In the genomic region with DNA sequence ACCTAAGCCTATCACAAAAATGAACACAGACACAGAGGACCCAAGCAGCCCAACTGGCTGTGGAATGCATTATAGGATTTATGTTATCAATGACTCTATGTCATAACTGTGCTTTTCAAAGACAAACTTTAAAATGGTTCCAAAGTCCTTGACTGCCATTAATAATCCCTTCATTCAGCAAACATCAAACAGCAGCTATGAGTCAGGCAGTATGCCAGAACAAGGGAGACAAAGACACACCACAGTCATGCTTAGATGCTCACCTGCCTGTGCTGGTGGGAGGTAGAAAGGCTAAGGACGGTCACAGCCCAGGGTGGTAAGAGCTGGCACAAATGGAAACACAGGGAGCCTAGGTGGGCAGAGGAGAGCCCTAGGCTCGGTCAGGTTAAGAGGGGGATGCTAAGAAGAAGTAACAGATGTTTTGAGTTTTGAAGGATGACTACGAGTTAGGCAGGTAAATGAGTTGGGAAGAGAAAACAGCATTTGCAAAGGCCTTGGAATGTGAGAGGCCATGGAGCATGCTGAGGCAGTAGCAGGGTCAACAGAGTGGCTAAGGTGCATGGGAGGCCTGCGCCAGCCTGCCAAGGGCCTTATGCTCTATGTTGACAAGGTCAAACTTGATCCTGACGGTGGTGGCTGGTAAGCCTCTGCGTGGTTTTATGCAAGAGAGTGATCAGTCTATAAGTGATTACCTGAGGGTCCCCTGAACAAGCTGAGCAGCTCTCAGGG, we compare ENCODE assay signal across 1 cellular context.
TF ChIP-seq lines count a peak whose summit lies in the region.

No MANE protein-coding gene starts in this region.

TF ChIP-seq in HepG2, 621 proteins besides CTCF, POLR2A, EP300 and RAD21 (continued from another document and continues in another):
- TF ChIP-seq, protein P1, sequence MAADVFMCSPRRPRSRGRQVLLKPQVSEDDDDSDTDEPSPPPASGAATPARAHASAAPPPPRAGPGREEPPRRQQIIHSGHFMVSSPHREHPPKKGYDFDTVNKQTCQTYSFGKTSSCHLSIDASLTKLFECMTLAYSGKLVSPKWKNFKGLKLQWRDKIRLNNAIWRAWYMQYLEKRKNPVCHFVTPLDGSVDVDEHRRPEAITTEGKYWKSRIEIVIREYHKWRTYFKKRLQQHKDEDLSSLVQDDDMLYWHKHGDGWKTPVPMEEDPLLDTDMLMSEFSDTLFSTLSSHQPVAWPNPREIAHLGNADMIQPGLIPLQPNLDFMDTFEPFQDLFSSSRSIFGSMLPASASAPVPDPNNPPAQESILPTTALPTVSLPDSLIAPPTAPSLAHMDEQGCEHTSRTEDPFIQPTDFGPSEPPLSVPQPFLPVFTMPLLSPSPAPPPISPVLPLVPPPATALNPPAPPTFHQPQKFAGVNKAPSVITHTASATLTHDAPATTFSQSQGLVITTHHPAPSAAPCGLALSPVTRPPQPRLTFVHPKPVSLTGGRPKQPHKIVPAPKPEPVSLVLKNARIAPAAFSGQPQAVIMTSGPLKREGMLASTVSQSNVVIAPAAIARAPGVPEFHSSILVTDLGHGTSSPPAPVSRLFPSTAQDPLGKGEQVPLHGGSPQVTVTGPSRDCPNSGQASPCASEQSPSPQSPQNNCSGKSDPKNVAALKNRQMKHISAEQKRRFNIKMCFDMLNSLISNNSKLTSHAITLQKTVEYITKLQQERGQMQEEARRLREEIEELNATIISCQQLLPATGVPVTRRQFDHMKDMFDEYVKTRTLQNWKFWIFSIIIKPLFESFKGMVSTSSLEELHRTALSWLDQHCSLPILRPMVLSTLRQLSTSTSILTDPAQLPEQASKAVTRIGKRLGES (CRISPR knock-in tag; IDR thresholded peaks at IDR 0.05; ENCODE audit: borderline replicate concordance), result no peak
- TF ChIP-seq PHF20 (CRISPR knock-in tag; IDR thresholded peaks at IDR 0.05) (no peak), CCDC6 (CRISPR knock-in tag; IDR thresholded peaks at IDR 0.05) (no peak), TMF1 (CRISPR knock-in tag; IDR thresholded peaks at IDR 0.05; ENCODE audit: low read depth) (no peak), NFYC (CRISPR knock-in tag; IDR thresholded peaks at IDR 0.05) (no peak), ZNF614 (CRISPR knock-in tag; IDR thresholded peaks at IDR 0.05; ENCODE audit: borderline replicate concordance) (no peak), ZNF672 (CRISPR knock-in tag; IDR thresholded peaks at IDR 0.05) (no peak), ISX (CRISPR knock-in tag; conservative IDR thresholded peaks at IDR 0.05) (no peak), ZFP41 (CRISPR knock-in tag; IDR thresholded peaks at IDR 0.05; ENCODE audit: borderline replicate concordance) (no peak), HNRNPH1 (optimal IDR thresholded peaks at IDR 0.05; ENCODE audit: low read depth, low read length) (no peak), CBX1 (IDR thresholded peaks at IDR 0.05; ENCODE audit: low read depth) (no peak), JARID2 (CRISPR knock-in tag; IDR thresholded peaks at IDR 0.05; ENCODE audit: insufficient replicate concordance) (no peak), ZNF776 (CRISPR knock-in tag; IDR thresholded peaks at IDR 0.05) (no peak), ZMAT3 (CRISPR knock-in tag; conservative IDR thresholded peaks at IDR 0.05) (no peak), ZNF12 (CRISPR knock-in tag; IDR thresholded peaks at IDR 0.05) (peak; percentile 5; the same call in 1 of the 2 replicates), ZSCAN21 (CRISPR knock-in tag; IDR thresholded peaks at IDR 0.05; ENCODE audit: borderline replicate concordance) (no peak), TEAD2 (CRISPR knock-in tag; IDR thresholded peaks at IDR 0.05) (no peak), ETV5 (CRISPR knock-in tag; IDR thresholded peaks at IDR 0.05; ENCODE audit: borderline replicate concordance) (no peak; the same call in 1 of the 2 replicates), ZNF720 (CRISPR knock-in tag; IDR thresholded peaks at IDR 0.05) (no peak), ZNF772 (CRISPR knock-in tag; IDR thresholded peaks at IDR 0.05) (no peak), ZC3H13 (CRISPR knock-in tag; IDR thresholded peaks at IDR 0.05) (no peak), STAT5B (CRISPR knock-in tag; IDR thresholded peaks at IDR 0.05) (no peak), ZNF543 (CRISPR knock-in tag; IDR thresholded peaks at IDR 0.05) (no peak), MEIS1 (CRISPR knock-in tag; IDR thresholded peaks at IDR 0.05; ENCODE audit: borderline replicate concordance) (no peak), FOXJ3 (CRISPR knock-in tag; IDR thresholded peaks at IDR 0.05; ENCODE audit: borderline replicate concordance) (no peak), NKX3-1 (CRISPR knock-in tag; IDR thresholded peaks at IDR 0.05) (no peak), BRD4 (CRISPR knock-in tag; IDR thresholded peaks at IDR 0.05) (no peak), BRCA1 (CRISPR knock-in tag; IDR thresholded peaks at IDR 0.05) (no peak), MED8 (CRISPR knock-in tag; IDR thresholded peaks at IDR 0.05; ENCODE audit: insufficient replicate concordance) (no peak), FOXC1 (CRISPR knock-in tag; IDR thresholded peaks at IDR 0.05; ENCODE audit: borderline replicate concordance) (no peak), TCF7L2 (IDR thresholded peaks at IDR 0.05; ENCODE audit: low read depth, low read length) (no peak), ZNF616 (CRISPR knock-in tag; IDR thresholded peaks at IDR 0.05; ENCODE audit: low read depth) (no peak), ZNF7 (CRISPR knock-in tag; IDR thresholded peaks at IDR 0.05) (no peak), ATF7-NPFF (CRISPR knock-in tag; IDR thresholded peaks at IDR 0.05; ENCODE audit: low read depth) (no peak), MED13 (CRISPR knock-in tag; IDR thresholded peaks at IDR 0.05) (no peak), ZKSCAN5 (CRISPR knock-in tag; IDR thresholded peaks at IDR 0.05) (no peak), KLF6 (CRISPR knock-in tag; IDR thresholded peaks at IDR 0.05) (no peak)
- TF ChIP-seq, protein P2, sequence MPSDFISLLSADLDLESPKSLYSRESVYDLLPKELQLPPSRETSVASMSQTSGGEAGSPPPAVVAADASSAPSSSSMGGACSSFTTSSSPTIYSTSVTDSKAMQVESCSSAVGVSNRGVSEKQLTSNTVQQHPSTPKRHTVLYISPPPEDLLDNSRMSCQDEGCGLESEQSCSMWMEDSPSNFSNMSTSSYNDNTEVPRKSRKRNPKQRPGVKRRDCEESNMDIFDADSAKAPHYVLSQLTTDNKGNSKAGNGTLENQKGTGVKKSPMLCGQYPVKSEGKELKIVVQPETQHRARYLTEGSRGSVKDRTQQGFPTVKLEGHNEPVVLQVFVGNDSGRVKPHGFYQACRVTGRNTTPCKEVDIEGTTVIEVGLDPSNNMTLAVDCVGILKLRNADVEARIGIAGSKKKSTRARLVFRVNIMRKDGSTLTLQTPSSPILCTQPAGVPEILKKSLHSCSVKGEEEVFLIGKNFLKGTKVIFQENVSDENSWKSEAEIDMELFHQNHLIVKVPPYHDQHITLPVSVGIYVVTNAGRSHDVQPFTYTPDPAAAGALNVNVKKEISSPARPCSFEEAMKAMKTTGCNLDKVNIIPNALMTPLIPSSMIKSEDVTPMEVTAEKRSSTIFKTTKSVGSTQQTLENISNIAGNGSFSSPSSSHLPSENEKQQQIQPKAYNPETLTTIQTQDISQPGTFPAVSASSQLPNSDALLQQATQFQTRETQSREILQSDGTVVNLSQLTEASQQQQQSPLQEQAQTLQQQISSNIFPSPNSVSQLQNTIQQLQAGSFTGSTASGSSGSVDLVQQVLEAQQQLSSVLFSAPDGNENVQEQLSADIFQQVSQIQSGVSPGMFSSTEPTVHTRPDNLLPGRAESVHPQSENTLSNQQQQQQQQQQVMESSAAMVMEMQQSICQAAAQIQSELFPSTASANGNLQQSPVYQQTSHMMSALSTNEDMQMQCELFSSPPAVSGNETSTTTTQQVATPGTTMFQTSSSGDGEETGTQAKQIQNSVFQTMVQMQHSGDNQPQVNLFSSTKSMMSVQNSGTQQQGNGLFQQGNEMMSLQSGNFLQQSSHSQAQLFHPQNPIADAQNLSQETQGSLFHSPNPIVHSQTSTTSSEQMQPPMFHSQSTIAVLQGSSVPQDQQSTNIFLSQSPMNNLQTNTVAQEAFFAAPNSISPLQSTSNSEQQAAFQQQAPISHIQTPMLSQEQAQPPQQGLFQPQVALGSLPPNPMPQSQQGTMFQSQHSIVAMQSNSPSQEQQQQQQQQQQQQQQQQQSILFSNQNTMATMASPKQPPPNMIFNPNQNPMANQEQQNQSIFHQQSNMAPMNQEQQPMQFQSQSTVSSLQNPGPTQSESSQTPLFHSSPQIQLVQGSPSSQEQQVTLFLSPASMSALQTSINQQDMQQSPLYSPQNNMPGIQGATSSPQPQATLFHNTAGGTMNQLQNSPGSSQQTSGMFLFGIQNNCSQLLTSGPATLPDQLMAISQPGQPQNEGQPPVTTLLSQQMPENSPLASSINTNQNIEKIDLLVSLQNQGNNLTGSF (CRISPR knock-in tag; IDR thresholded peaks at IDR 0.05), result no peak
- TF ChIP-seq, protein P3, sequence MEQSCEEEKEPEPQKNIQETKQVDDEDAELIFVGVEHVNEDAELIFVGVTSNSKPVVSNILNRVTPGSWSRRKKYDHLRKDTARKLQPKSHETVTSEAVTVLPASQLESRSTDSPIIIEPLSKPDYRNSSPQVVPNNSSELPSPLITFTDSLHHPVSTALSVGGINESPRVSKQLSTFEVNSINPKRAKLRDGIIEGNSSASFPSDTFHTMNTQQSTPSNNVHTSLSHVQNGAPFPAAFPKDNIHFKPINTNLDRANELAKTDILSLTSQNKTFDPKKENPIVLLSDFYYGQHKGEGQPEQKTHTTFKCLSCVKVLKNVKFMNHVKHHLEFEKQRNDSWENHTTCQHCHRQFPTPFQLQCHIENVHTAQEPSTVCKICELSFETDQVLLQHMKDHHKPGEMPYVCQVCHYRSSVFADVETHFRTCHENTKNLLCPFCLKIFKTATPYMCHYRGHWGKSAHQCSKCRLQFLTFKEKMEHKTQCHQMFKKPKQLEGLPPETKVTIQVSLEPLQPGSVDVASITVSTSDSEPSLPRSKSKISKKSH (CRISPR knock-in tag; IDR thresholded peaks at IDR 0.05; ENCODE audit: borderline replicate concordance), result no peak
- TF ChIP-seq, protein P4, sequence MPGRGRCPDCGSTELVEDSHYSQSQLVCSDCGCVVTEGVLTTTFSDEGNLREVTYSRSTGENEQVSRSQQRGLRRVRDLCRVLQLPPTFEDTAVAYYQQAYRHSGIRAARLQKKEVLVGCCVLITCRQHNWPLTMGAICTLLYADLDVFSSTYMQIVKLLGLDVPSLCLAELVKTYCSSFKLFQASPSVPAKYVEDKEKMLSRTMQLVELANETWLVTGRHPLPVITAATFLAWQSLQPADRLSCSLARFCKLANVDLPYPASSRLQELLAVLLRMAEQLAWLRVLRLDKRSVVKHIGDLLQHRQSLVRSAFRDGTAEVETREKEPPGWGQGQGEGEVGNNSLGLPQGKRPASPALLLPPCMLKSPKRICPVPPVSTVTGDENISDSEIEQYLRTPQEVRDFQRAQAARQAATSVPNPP (CRISPR knock-in tag; IDR thresholded peaks at IDR 0.05), result no peak
- TF ChIP-seq, protein P5, sequence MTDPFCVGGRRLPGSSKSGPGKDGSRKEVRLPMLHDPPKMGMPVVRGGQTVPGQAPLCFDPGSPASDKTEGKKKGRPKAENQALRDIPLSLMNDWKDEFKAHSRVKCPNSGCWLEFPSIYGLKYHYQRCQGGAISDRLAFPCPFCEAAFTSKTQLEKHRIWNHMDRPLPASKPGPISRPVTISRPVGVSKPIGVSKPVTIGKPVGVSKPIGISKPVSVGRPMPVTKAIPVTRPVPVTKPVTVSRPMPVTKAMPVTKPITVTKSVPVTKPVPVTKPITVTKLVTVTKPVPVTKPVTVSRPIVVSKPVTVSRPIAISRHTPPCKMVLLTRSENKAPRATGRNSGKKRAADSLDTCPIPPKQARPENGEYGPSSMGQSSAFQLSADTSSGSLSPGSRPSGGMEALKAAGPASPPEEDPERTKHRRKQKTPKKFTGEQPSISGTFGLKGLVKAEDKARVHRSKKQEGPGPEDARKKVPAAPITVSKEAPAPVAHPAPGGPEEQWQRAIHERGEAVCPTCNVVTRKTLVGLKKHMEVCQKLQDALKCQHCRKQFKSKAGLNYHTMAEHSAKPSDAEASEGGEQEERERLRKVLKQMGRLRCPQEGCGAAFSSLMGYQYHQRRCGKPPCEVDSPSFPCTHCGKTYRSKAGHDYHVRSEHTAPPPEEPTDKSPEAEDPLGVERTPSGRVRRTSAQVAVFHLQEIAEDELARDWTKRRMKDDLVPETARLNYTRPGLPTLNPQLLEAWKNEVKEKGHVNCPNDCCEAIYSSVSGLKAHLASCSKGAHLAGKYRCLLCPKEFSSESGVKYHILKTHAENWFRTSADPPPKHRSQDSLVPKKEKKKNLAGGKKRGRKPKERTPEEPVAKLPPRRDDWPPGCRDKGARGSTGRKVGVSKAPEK (CRISPR knock-in tag; IDR thresholded peaks at IDR 0.05; ENCODE audit: borderline replicate concordance), result no peak
- TF ChIP-seq, protein P6, sequence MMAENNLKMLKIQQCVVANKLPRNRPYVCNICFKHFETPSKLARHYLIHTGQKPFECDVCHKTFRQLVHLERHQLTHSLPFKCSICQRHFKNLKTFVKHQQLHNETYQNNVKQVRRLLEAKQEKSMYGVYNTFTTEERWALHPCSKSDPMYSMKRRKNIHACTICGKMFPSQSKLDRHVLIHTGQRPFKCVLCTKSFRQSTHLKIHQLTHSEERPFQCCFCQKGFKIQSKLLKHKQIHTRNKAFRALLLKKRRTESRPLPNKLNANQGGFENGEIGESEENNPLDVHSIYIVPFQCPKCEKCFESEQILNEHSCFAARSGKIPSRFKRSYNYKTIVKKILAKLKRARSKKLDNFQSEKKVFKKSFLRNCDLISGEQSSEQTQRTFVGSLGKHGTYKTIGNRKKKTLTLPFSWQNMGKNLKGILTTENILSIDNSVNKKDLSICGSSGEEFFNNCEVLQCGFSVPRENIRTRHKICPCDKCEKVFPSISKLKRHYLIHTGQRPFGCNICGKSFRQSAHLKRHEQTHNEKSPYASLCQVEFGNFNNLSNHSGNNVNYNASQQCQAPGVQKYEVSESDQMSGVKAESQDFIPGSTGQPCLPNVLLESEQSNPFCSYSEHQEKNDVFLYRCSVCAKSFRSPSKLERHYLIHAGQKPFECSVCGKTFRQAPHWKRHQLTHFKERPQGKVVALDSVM (CRISPR knock-in tag; IDR thresholded peaks at IDR 0.05), result no peak
- TF ChIP-seq, protein P7, sequence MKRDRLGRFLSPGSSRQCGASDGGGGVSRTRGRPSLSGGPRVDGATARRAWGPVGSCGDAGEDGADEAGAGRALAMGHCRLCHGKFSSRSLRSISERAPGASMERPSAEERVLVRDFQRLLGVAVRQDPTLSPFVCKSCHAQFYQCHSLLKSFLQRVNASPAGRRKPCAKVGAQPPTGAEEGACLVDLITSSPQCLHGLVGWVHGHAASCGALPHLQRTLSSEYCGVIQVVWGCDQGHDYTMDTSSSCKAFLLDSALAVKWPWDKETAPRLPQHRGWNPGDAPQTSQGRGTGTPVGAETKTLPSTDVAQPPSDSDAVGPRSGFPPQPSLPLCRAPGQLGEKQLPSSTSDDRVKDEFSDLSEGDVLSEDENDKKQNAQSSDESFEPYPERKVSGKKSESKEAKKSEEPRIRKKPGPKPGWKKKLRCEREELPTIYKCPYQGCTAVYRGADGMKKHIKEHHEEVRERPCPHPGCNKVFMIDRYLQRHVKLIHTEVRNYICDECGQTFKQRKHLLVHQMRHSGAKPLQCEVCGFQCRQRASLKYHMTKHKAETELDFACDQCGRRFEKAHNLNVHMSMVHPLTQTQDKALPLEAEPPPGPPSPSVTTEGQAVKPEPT (CRISPR knock-in tag; IDR thresholded peaks at IDR 0.05; ENCODE audit: low read depth), result no peak
- TF ChIP-seq, protein P8, sequence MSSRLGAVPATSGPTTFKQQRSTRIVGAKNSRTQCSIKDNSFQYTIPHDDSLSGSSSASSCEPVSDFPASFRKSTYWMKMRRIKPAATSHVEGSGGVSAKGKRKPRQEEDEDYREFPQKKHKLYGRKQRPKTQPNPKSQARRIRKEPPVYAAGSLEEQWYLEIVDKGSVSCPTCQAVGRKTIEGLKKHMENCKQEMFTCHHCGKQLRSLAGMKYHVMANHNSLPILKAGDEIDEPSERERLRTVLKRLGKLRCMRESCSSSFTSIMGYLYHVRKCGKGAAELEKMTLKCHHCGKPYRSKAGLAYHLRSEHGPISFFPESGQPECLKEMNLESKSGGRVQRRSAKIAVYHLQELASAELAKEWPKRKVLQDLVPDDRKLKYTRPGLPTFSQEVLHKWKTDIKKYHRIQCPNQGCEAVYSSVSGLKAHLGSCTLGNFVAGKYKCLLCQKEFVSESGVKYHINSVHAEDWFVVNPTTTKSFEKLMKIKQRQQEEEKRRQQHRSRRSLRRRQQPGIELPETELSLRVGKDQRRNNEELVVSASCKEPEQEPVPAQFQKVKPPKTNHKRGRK (CRISPR knock-in tag; IDR thresholded peaks at IDR 0.05), result no peak
